ENCODE assay signal across 9 cellular contexts in the genomic region with DNA sequence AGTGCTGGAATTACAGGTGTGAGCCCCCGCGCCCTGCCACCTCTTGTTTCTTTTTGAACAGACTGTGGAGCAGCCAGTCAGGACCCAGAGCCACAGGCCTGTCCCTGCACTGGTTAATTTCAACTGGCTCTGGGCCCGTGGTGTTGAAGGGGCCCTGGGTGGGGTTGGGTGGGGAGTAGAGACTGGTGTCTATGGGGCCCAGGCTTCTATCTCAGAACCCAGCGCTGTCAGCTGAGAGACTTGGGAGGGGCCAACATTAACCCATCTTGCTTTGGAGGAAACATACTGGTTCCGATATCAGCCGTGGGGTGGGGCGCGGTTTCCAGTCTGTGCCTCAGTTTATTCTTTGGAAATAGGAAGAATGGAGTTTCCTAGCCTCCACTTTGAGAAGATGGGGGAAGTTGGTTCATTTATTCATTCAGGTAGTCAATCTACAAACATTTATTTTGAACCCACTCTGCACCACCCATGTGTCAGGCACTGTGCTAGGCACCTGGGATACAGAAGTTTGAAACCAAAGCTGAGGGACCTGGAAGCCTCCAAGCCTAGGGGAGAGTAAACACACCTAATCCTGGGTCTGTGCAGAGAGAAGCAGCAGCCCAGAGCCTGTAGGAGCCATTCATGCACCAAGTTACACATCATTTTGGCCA. TPM values are rescaled to one million over a fixed set of nuclear protein-coding genes. Genes with fewer than 3 reads are reported as not detected.
"Had no signal": no experiment of that assay in that cellular context is flagged by ENCODE, and none has a peak within 500 bp of the region (broad histone marks: within the 10 kb centered on the region; RNA-seq: fewer than 3 reads in every experiment).

No MANE protein-coding gene starts in this region.

- ATAC-seq: GM12878 had no signal

- DNase-seq: GDM1, GF-D8 had no signal

- FAIRE-seq: G401.6, GM12878, GM12891, GM12892, GM18507, GM19239 had no signal

- H3K4me3 ChIP-seq: GM12878 had no signal

RNA-seq across cellular contexts. Expression of a gene that starts 15.6 kb away (rescaled TPM):
- total RNA-seq: G401, GM12878 had no signal

RNA-seq across cellular contexts. Expression of a gene that starts 24.9 kb away (rescaled TPM):
- total RNA-seq: GM12878 had no signal
